Comparison of ENCODE assay signal across 8 cellular contexts in genomic region chr7:94276797-94277196, GRCh38.
DNase-seq lines count a peak whose midpoint lies in the region; ATAC-seq, FAIRE-seq and TF ChIP-seq lines count a peak whose summit lies in the region.

No MANE protein-coding gene starts in this region.

- no peak for FAIRE-seq in D721Med (lab: Jason Lieb, UNC)

- TF ChIP-seq CTCF in D721Med (IDR thresholded peaks at IDR 0.05; ENCODE audit: insufficient read depth, missing control alignments) = peak; percentile 74
- TF ChIP-seq CTCF in HFF-Myc (IDR thresholded peaks at IDR 0.05; ENCODE audit: low read depth, low read length, missing control alignments) = peak; percentile 50
- peak; percentile 61 for TF ChIP-seq CTCF in RWPE1 (conservative IDR thresholded peaks at IDR 0.05; ENCODE audit: low read depth)

- POLR2A ChIA-PET in RWPE1 (lab: Yijun Ruan, JAX; ENCODE audit: low non-redundant PET) = no interaction called here

- H3K4me3 ChIP-seq in HFF-Myc (replicated peaks; ENCODE audit: low read depth, low read length) = no peak overlapping the region

- H3K27ac ChIP-seq in RWPE1 = no peak overlapping the region

- no peak for DNase-seq in D721Med (ENCODE audit: insufficient read length, low spot score)
- DNase-seq in HFF-Myc (ENCODE audit: extremely low read depth, low read depth) = peak; percentile 43
- DNase-seq in RWPE1 (ENCODE audit: low spot score) = no peak
- no peak for DNase-seq in left ventricle myocardium superior
- DNase-seq in posterior cingulate gyrus = no peak
- no peak for DNase-seq in NCI-H2029 treated with DMSO at 0.1 percent for 48 hours (lab: John Stamatoyannopoulos, UW)
- DNase-seq in DMS79 (lab: John Stamatoyannopoulos, UW) = no peak

- CTCF ChIA-PET in RWPE1 (lab: Yijun Ruan, JAX) = interaction anchor here (1.4 kb wide), 1 partner anchor 119 kb away, joined by 5 read pairs; no protein-coding TSS in a partner anchor

- intact Hi-C loops in left ventricle myocardium superior (cut with micrococcal nuclease) (no loop called here), posterior cingulate gyrus (cut with DNase I) (no loop called here)

- ATAC-seq in left ventricle myocardium superior (peak; percentile 85), GM21526 (IDR thresholded peaks at IDR 0.05; ENCODE audit: low FRiP score, unreplicated experiment) (no peak)
